In genomic region chr11:122294041-122294440, GRCh38 we compare ENCODE assay signal across 8 cellular contexts.
"Had no signal": no experiment of that assay in that cellular context is flagged by ENCODE, and none has a peak within 500 bp of the region (broad histone marks: within the 10 kb centered on the region; RNA-seq: fewer than 3 reads in every experiment).

No MANE protein-coding gene starts in this region.

- H3K27ac Mint-ChIP-seq: GM23338, HFFc6, IgD-negative memory B cell had no signal

- DNase-seq: KBM-7 had no signal

- H3K4me1 ChIP-seq: HAP-1 had no signal

- H3K4me3 Mint-ChIP-seq: GM23338, HFFc6, IgD-negative memory B cell had no signal

- H3K9me3 ChIP-seq: HAP-1 had no signal

- ATAC-seq: HCT116, HepG2 had no signal

- H3K4me1 Mint-ChIP-seq: GM23338, IgD-negative memory B cell had no signal

- H3K27me3 Mint-ChIP-seq: IgD-negative memory B cell had no signal

- H3K36me3 ChIP-seq: HAP-1 had no signal

- H3K4me2 ChIP-seq: GM23338 had no signal

- H3K27ac ChIP-seq: HL-60 had no signal

- H3K4me3 ChIP-seq: GM23338, HAP-1 had no signal

- H3K36me3 Mint-ChIP-seq: IgD-negative memory B cell had no signal

- H2AFZ ChIP-seq: GM23338 had no signal
